39 cellular contexts compared by ENCODE assay signal in the genomic region with DNA sequence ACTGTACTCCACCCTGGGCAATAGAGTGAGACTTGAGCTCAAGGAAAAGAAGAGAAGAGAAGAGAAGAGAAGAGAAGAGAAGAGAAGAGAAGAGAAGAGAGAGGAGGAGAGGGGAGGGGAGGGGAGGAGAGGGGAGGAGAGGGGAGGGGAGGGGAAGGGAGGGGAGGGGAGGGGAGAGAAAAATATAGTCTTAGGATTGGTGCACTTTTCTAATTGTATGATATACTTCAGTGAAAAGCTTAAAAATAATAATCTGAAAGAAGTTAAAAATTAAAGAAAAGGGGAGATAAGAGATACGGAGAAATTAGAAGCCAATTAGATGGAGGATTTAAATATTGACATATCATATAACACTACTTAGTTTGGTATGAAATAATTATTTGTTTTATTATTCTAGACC. TPM values are rescaled to one million over a fixed set of nuclear protein-coding genes. Genes with fewer than 3 reads are reported as not detected.
"Had no signal": no experiment of that assay in that cellular context is flagged by ENCODE, and none has a peak within 500 bp of the region (broad histone marks: within the 10 kb centered on the region; RNA-seq: fewer than 3 reads in every experiment).

No MANE protein-coding gene starts in this region.

- DNase-seq: Karpas-422, Kasumi-1, MG63, MM.1S, MV-4-11, NCI-H1048, NCI-H1092, NCI-H1092 treated with DMSO at 0.1 percent for 48 hours, NCI-H1105, NCI-H1105 treated with DMSO at 0.1 percent for 48 hours, NCI-H1417, NCI-H1417 treated with DMSO at 0.1 percent for 48 hours, NCI-H1436, NCI-H1436 treated with DMSO at 0.1 percent for 48 hours, NCI-H146, NCI-H1694, NCI-H1694 treated with DMSO at 0.1 percent for 48 hours, NCI-H187, NCI-H187 treated with DMSO at 0.1 percent for 48 hours, NCI-H1930, NCI-H2029, NCI-H2029 treated with DMSO at 0.1 percent for 48 hours, NCI-H2081, NCI-H2081 treated with DMSO at 0.1 percent for 48 hours, NCI-H2107, NCI-H2171, NCI-H2171 treated with DMSO at 0.1 percent for 48 hours, NCI-H2227 treated with DMSO at 0.1 percent for 48 hours, NCI-H226, NCI-H345, NCI-H446, NCI-H446 treated with DMSO at 0.1 percent for 48 hours, NCI-H510A, NCI-H510A treated with DMSO at 0.1 percent for 48 hours, NCI-H524 had no signal

- H3K36me3 ChIP-seq: MG63 had no signal

- H3K4me3 ChIP-seq: MG63 had no signal

- H3K27me3 ChIP-seq: MG63 had no signal

- H3K9me3 ChIP-seq: MG63 had no signal

RNA-seq across cellular contexts. Expression of a gene that starts 19.3 kb away (rescaled TPM):
- total RNA-seq: LHCN-M2, M059J, MCF 10A, NCI-H460 had no signal

RNA-seq across cellular contexts. Expression of a gene that starts 35.7 kb away (rescaled TPM):
- total RNA-seq: LHCN-M2, M059J, MCF 10A, NCI-H460 had no signal

RNA-seq across cellular contexts. Expression of a gene that starts 49.5 kb away (rescaled TPM):
- total RNA-seq: LHCN-M2, M059J, MCF 10A, NCI-H460 had no signal

RNA-seq across cellular contexts. Expression of a gene that starts 59.5 kb away (rescaled TPM):
- total RNA-seq: LHCN-M2, M059J, MCF 10A, NCI-H460 had no signal
